In genomic region chr20:62580052-62580451, GRCh38 we compare ENCODE assay signal across 25 cellular contexts.
A peak's percentile ranks its signal among the peaks of the same experiment; 100 is the strongest.
DNase-seq lines count a peak whose midpoint lies in the region; ATAC-seq and TF ChIP-seq lines count a peak whose summit lies in the region.
"Had no signal": no experiment of that assay in that cellular context is flagged by ENCODE, and none has a peak within 500 bp of the region (broad histone marks: within the 10 kb centered on the region; RNA-seq: fewer than 3 reads in every experiment).

No MANE protein-coding gene starts in this region.

- H3K36me3 Mint-ChIP-seq in activated T-helper 17 cell treated with anti-CD3 and anti-CD28 coated beads, Interleukin-2, amount 50 U/mL, for 72 hours (ENCODE audit: low read depth), result no peaks in the 10 kb centered on the region
- H3K36me3 Mint-ChIP-seq in stimulated activated naive B cell treated with anti-CD40 and anti-IgM and Interleukin-4, amounts not matched to agents 10 μg/mL and 1 μg/mL and 100 μg/mL, for 72 hours, result no peaks in the 10 kb centered on the region
- no peaks in the 10 kb centered on the region for H3K36me3 Mint-ChIP-seq in activated naive CD4-positive, alpha-beta T cell treated with anti-CD3 and anti-CD28 coated beads, Interleukin-2, amount 50 U/mL, for 72 hours
- no peaks in the 10 kb centered on the region for H3K36me3 Mint-ChIP-seq in MCF 10A (ENCODE audit: insufficient read depth, unreplicated experiment)
- H3K36me3 Mint-ChIP-seq: CD14-positive monocyte; CD8-positive, alpha-beta memory T cell had no signal

- no peaks in the 10 kb centered on the region for H3K36me3 ChIP-seq in heart right ventricle
- H3K36me3 ChIP-seq: BE2C had no signal

- no TSS peak for BruUV-seq in MCF 10A (replicated peaks; lab: Mats Ljungman, UMichigan)

- ATAC-seq in Right ventricle myocardium inferior (no peak), heart right ventricle (no peak)
- no peak for ATAC-seq in activated T-helper 17 cell treated with anti-CD3 and anti-CD28 coated beads, Interleukin-2, amount 50 U/mL, for 72 hours (replicated peaks)
- ATAC-seq in stimulated activated naive B cell treated with anti-CD40 and anti-IgM and Interleukin-4, amounts not matched to agents 10 μg/mL and 1 μg/mL and 100 μg/mL, for 72 hours (replicated peaks), result no peak
- ATAC-seq in activated naive CD4-positive, alpha-beta T cell treated with anti-CD3 and anti-CD28 coated beads, Interleukin-2, amount 50 U/mL, for 72 hours, result no peak

- peaks cover 42% of the 10 kb centered on the region for H3K27me3 Mint-ChIP-seq in activated T-helper 17 cell treated with anti-CD3 and anti-CD28 coated beads, Interleukin-2, amount 50 U/mL, for 72 hours
- H3K27me3 Mint-ChIP-seq in stimulated activated naive B cell treated with anti-CD40 and anti-IgM and Interleukin-4, amounts not matched to agents 10 μg/mL and 1 μg/mL and 100 μg/mL, for 72 hours, result peaks cover 64 to 85% of the 10 kb centered on the region in 2 donors
- peaks cover 52% of the 10 kb centered on the region for H3K27me3 Mint-ChIP-seq in MCF 10A (ENCODE audit: insufficient read depth, unreplicated experiment)

- peaks cover 0 to 82% (median 75%) of the 10 kb centered on the region in 7 donors for H3K27me3 ChIP-seq in heart right ventricle
- H3K27me3 ChIP-seq: BE2C had no signal

- H3K27ac ChIP-seq in heart right ventricle, result no peak overlapping the region
- H3K27ac ChIP-seq: 22Rv1, GM23248, KMS-11, PC-9, SK-N-MC had no signal

- H3K4me1 Mint-ChIP-seq in activated T-helper 17 cell treated with anti-CD3 and anti-CD28 coated beads, Interleukin-2, amount 50 U/mL, for 72 hours, result peaks cover 15% of the 10 kb centered on the region
- peaks cover 3 to 8% of the 10 kb centered on the region in 2 donors for H3K4me1 Mint-ChIP-seq in stimulated activated naive B cell treated with anti-CD40 and anti-IgM and Interleukin-4, amounts not matched to agents 10 μg/mL and 1 μg/mL and 100 μg/mL, for 72 hours
- peaks cover 7% of the 10 kb centered on the region for H3K4me1 Mint-ChIP-seq in MCF 10A (ENCODE audit: insufficient read depth, unreplicated experiment)
- H3K4me1 Mint-ChIP-seq: CD8-positive, alpha-beta memory T cell had no signal

- intact Hi-C loops in Right ventricle myocardium inferior (cut with DNase I) (no loop called here), heart right ventricle (cut with DNase I) (no loop called here), MCF 10A (cut with micrococcal nuclease) (no loop called here)

- H3K4me3 ChIP-seq in heart right ventricle, result no peak overlapping the region
- H3K4me3 ChIP-seq: GM23248, PC-9, SK-N-MC had no signal

- no peaks in the 10 kb centered on the region for H3K9me3 Mint-ChIP-seq in activated T-helper 17 cell treated with anti-CD3 and anti-CD28 coated beads, Interleukin-2, amount 50 U/mL, for 72 hours
- peaks cover 0 to 2% of the 10 kb centered on the region in 2 donors for H3K9me3 Mint-ChIP-seq in stimulated activated naive B cell treated with anti-CD40 and anti-IgM and Interleukin-4, amounts not matched to agents 10 μg/mL and 1 μg/mL and 100 μg/mL, for 72 hours
- no peaks in the 10 kb centered on the region for H3K9me3 Mint-ChIP-seq in activated naive CD4-positive, alpha-beta T cell treated with anti-CD3 and anti-CD28 coated beads, Interleukin-2, amount 50 U/mL, for 72 hours
- H3K9me3 Mint-ChIP-seq in MCF 10A (ENCODE audit: unreplicated experiment), result no peaks in the 10 kb centered on the region
- H3K9me3 Mint-ChIP-seq: H9 had no signal

- CTCF ChIA-PET in MCF 10A (lab: Yijun Ruan, JAX), result interaction anchor here (0.6 kb wide), 1 partner anchor 80 kb away, joined by 3 read pairs; no protein-coding TSS in a partner anchor

- TF ChIP-seq CTCF in heart right ventricle (IDR thresholded peaks at IDR 0.05), result no peak
- TF ChIP-seq CTCF in MCF 10A (IDR thresholded peaks at IDR 0.05; ENCODE audit: unreplicated experiment), result no peak

- H3K4me3 Mint-ChIP-seq in activated T-helper 17 cell treated with anti-CD3 and anti-CD28 coated beads, Interleukin-2, amount 50 U/mL, for 72 hours, result no peak overlapping the region
- no peak overlapping the region for H3K4me3 Mint-ChIP-seq in stimulated activated naive B cell treated with anti-CD40 and anti-IgM and Interleukin-4, amounts not matched to agents 10 μg/mL and 1 μg/mL and 100 μg/mL, for 72 hours
- no peak overlapping the region for H3K4me3 Mint-ChIP-seq in MCF 10A (ENCODE audit: unreplicated experiment)
- H3K4me3 Mint-ChIP-seq: CD8-positive, alpha-beta memory T cell; H9 had no signal

- H3K27ac Mint-ChIP-seq in activated T-helper 17 cell treated with anti-CD3 and anti-CD28 coated beads, Interleukin-2, amount 50 U/mL, for 72 hours, result peak overlapping the region; percentile 39
- H3K27ac Mint-ChIP-seq in stimulated activated naive B cell treated with anti-CD40 and anti-IgM and Interleukin-4, amounts not matched to agents 10 μg/mL and 1 μg/mL and 100 μg/mL, for 72 hours, result peak overlapping the region; percentile 56
- H3K27ac Mint-ChIP-seq in activated naive CD4-positive, alpha-beta T cell treated with anti-CD3 and anti-CD28 coated beads, Interleukin-2, amount 50 U/mL, for 72 hours, result peak overlapping the region in 1 of 2 donors; percentile 72
- no peak overlapping the region for H3K27ac Mint-ChIP-seq in MCF 10A (ENCODE audit: low read depth, unreplicated experiment)
- H3K27ac Mint-ChIP-seq: CD8-positive, alpha-beta memory T cell; H9 had no signal

- no peaks in the 10 kb centered on the region for H3K9me3 ChIP-seq in heart right ventricle
- H3K9me3 ChIP-seq: BE2C had no signal

- H3K4me1 ChIP-seq in heart right ventricle, result peaks cover 0 to 35% (median 0%) of the 10 kb centered on the region in 9 donors
- H3K4me1 ChIP-seq: BE2C had no signal

- 28 to 36% methylated on average over 10 of the region's 10 CpGs for WGBS in heart right ventricle, 2 donors

- DNase-seq in DMS 273 (lab: John Stamatoyannopoulos, UW; ENCODE audit: unreplicated experiment) (peak; percentile 39), DMS 273 treated with DMSO at 0.1 percent for 48 hours (lab: John Stamatoyannopoulos, UW) (no peak), Right ventricle myocardium inferior (ENCODE audit: missing footprints) (peak; percentile 11), heart right ventricle (no peak), MCF 10A (ENCODE audit: unreplicated experiment) (no peak)
- DNase-seq in stimulated activated naive B cell treated with anti-CD40 and anti-IgM and Interleukin-4, amounts not matched to agents 10 μg/mL and 1 μg/mL and 100 μg/mL, for 72 hours, result no peak
- no peak for DNase-seq in activated naive CD4-positive, alpha-beta T cell treated with anti-CD3 and anti-CD28 coated beads, Interleukin-2, amount 50 U/mL, for 72 hours (ENCODE audit: low spot score in 2 of 2)
- DNase-seq: ACHN; BE2C; CD8-positive, alpha-beta memory T cell; GM23248; H9; IMR-90; NCI-H1048; NCI-H1436; NCI-H187; NCI-H2081 treated with DMSO at 0.1 percent for 48 hours; NCI-H526 treated with DMSO at 0.1 percent for 48 hours; PC-9; SIG-M5 had no signal

- POLR2A ChIA-PET in MCF 10A (lab: Yijun Ruan, JAX), result no interaction called here

Comparison
In these comparisons a context has a peak if more than half of its experiments do, and no peak if none do; other contexts are left out.
1. DNase-seq: peak in DMS 273 (single experiment) and Right ventricle myocardium inferior (single experiment); none in DMS 273 treated with DMSO at 0.1 percent for 48 hours (single experiment), heart right ventricle (0 of 2), stimulated activated naive B cell treated with anti-CD40 and anti-IgM and Interleukin-4, amounts not matched to agents 10 μg/mL and 1 μg/mL and 100 μg/mL, for 72 hours (single experiment), activated naive CD4-positive, alpha-beta T cell treated with anti-CD3 and anti-CD28 coated beads, Interleukin-2, amount 50 U/mL, for 72 hours (0 of 2) and MCF 10A (single experiment).